19 cellular contexts compared by ENCODE assay signal in genomic region chr3:78858910-78859309, GRCh38.
"Had no signal": no experiment of that assay in that cellular context is flagged by ENCODE, and none has a peak within 500 bp of the region (broad histone marks: within the 10 kb centered on the region; RNA-seq: fewer than 3 reads in every experiment).

No MANE protein-coding gene starts in this region.

- H3K27ac ChIP-seq: coronary artery, gastrocnemius medialis, left lung, right atrium auricular region, suprapubic skin, transverse colon had no signal

- FAIRE-seq: endometrium, kidney had no signal

- H3K27me3 ChIP-seq: gastrocnemius medialis, left lung, right atrium auricular region, suprapubic skin, transverse colon had no signal

- H3K4me1 Mint-ChIP-seq: central memory CD8-positive, alpha-beta T cell; stimulated activated naive CD8-positive, alpha-beta T cell treated with anti-CD3 and anti-CD28 coated beads, Interleukin-15, amount 100 ng/mL, for 72 hours had no signal

- H3K27me3 Mint-ChIP-seq: central memory CD8-positive, alpha-beta T cell; progenitor cell of endocrine pancreas; stimulated activated naive CD8-positive, alpha-beta T cell treated with anti-CD3 and anti-CD28 coated beads, Interleukin-15, amount 100 ng/mL, for 72 hours had no signal

- ATAC-seq: activated CD4-positive, CD25-positive, alpha-beta regulatory T cell treated with anti-CD3 and anti-CD28 coated beads, Interleukin-2, amount 50 U/mL, for 24 hours; activated T-cell treated with anti-CD3 and anti-CD28 coated beads, Interleukin-2, amount 50 U/mL, for 72 hours; esophagus mucosa; gastrocnemius medialis; left lung; stimulated activated naive CD8-positive, alpha-beta T cell treated with anti-CD3 and anti-CD28 coated beads, Interleukin-15, amount 100 ng/mL, for 72 hours had no signal

- DNase-seq: activated effector memory CD4-positive, alpha-beta T cell treated with anti-CD3 and anti-CD28 coated beads, Interleukin-2, amount 50 U/mL, for 16 hours; activated naive CD4-positive, alpha-beta T cell treated with anti-CD3 and anti-CD28 coated beads, Interleukin-2, amount 50 U/mL, for 16 hours; activated T-cell treated with anti-CD3 and anti-CD28 coated beads, Interleukin-2, amount 50 U/mL, for 72 hours; aorta; gastrocnemius medialis; head of caudate nucleus; kidney; left lung; stimulated activated naive CD8-positive, alpha-beta T cell treated with anti-CD3 and anti-CD28 coated beads, Interleukin-15, amount 100 ng/mL, for 72 hours; transverse colon had no signal

- H3K4me1 ChIP-seq: gastrocnemius medialis, left lung, right atrium auricular region, suprapubic skin had no signal

- H3K4me3 ChIP-seq: coronary artery, gastrocnemius medialis, left lung, right atrium auricular region, suprapubic skin, transverse colon had no signal

- H3K27ac Mint-ChIP-seq: activated T-cell treated with anti-CD3 and anti-CD28 coated beads, Interleukin-2, amount 50 U/mL, for 72 hours; progenitor cell of endocrine pancreas had no signal

- H3K36me3 ChIP-seq: gastrocnemius medialis, left lung, right atrium auricular region, suprapubic skin, transverse colon had no signal

- H3K9me3 ChIP-seq: gastrocnemius medialis, right atrium auricular region, suprapubic skin, transverse colon had no signal

- H3K4me3 Mint-ChIP-seq: activated T-cell treated with anti-CD3 and anti-CD28 coated beads, Interleukin-2, amount 50 U/mL, for 72 hours; central memory CD8-positive, alpha-beta T cell; neural crest cell; stimulated activated naive CD8-positive, alpha-beta T cell treated with anti-CD3 and anti-CD28 coated beads, Interleukin-15, amount 100 ng/mL, for 72 hours had no signal
